20 cellular contexts compared by ENCODE assay signal in genomic region chr14:76753799-76754198, GRCh38.
"Had no signal": no experiment of that assay in that cellular context is flagged by ENCODE, and none has a peak within 500 bp of the region (broad histone marks: within the 10 kb centered on the region; RNA-seq: fewer than 3 reads in every experiment).

No MANE protein-coding gene starts in this region.

- DNase-seq: cortex of kidney; dorsolateral prefrontal cortex; effector memory CD4-positive, alpha-beta T cell; heart right ventricle; hypothalamus; kidney glomerular epithelial cell; lower lobe of right lung; occipital lobe; pancreas; spleen; stimulated activated CD4-positive, alpha-beta T cell treated with anti-CD3 and anti-CD28 coated beads, Interleukin-15, amount 100 ng/mL, for 24 hours; stimulated activated CD4-positive, alpha-beta T cell treated with anti-CD3 and anti-CD28 coated beads, Interleukin-1b, Interleukin-23, amount 100 ng/mL, for 48 hours; stimulated activated CD4-positive, alpha-beta T cell treated with anti-CD3 and anti-CD28 coated beads, Interleukin-4, amount 100 ng/mL, for 24 hours; testis; upper lobe of right lung had no signal

- ATAC-seq: esophagus mucosa; left lobe of liver; lower lobe of right lung; natural killer cell treated with Interleukin-12 subunit alpha and Interleukin-12 subunit beta and Interleukin-15 and Interleukin-18, amount 100 ng/mL, for 72 hours; pancreas; sciatic nerve; stimulated activated memory B cell treated with anti-CD40 and anti-IgM and Interleukin-4, amounts not matched to agents 10 μg/mL and 1 μg/mL and 100 μg/mL, for 72 hours; upper lobe of right lung had no signal
